16 cellular contexts compared by ENCODE assay signal in genomic region chr9:2709645-2710101, GRCh38. TPM values are rescaled to one million over a fixed set of nuclear protein-coding genes. Genes with fewer than 3 reads are reported as not detected.
A peak's percentile ranks its signal among the peaks of the same experiment; 100 is the strongest.
DNase-seq lines count a peak whose midpoint lies in the region; ATAC-seq, FAIRE-seq and TF ChIP-seq lines count a peak whose summit lies in the region.
"Had no signal": no experiment of that assay in that cellular context is flagged by ENCODE, and none has a peak within 500 bp of the region (broad histone marks: within the 10 kb centered on the region; RNA-seq: fewer than 3 reads in every experiment).

No MANE protein-coding gene starts in this region.

- H3K27me3 ChIP-seq in endodermal cell (ENCODE audit: control insufficient read depth, insufficient read depth, low read length, poor library complexity, severe bottlenecking) = no peaks in the 10 kb centered on the region
- H3K27me3 ChIP-seq: esophagus squamous epithelium had no signal

- peaks cover 6% of the 10 kb centered on the region for H3K36me3 Mint-ChIP-seq in endodermal cell (ENCODE audit: low read depth)

- FAIRE-seq in H54 (lab: Jason Lieb, UNC) = no peak

- WGBS in endodermal cell (ENCODE audit: insufficient coverage in 1 of 2, insufficient read length in 1 of 2), 2 experiments = 70 to 74% methylated on average over 2 of the region's 2 CpGs

- H3K36me3 ChIP-seq in endodermal cell (ENCODE audit: control insufficient read depth, insufficient read depth, low read length) = no peaks in the 10 kb centered on the region
- H3K36me3 ChIP-seq: esophagus squamous epithelium had no signal

- no peak overlapping the region for H3K9ac ChIP-seq in endodermal cell (ENCODE audit: extremely low read depth, low read length, poor library complexity, severe bottlenecking)

- no peak for TF ChIP-seq POLR2A in H54 (IDR thresholded peaks at IDR 0.05; ENCODE audit: low read depth, low read length)

- peaks cover 4% of the 10 kb centered on the region for H3K9me3 Mint-ChIP-seq in endodermal cell
- H3K9me3 Mint-ChIP-seq: dendritic cell treated with granulocyte-macrophage colony-stimulating factor and Interleukin-4, amounts not matched to agents 40 ng/mL and 50 ng/mL, for 4 days had no signal

- no peaks in the 10 kb centered on the region for H3K9me3 ChIP-seq in endodermal cell (ENCODE audit: control insufficient read depth, low read length)
- H3K9me3 ChIP-seq: esophagus squamous epithelium, psoas muscle had no signal

- peaks cover 14% of the 10 kb centered on the region for H3K4me1 Mint-ChIP-seq in endodermal cell

- DNase-seq in HCEC 1CT (peak; percentile 70), NAMALWA (ENCODE audit: low spot score) (peak; percentile 49), endodermal cell (no peak), putamen (ENCODE audit: low spot score) (no peak), H54 (ENCODE audit: insufficient read length, low spot score) (no peak)
- DNase-seq in activated naive CD4-positive, alpha-beta T cell treated with Interleukin-2 at 50 U/mL for 16 hours = no peak
- no peak for DNase-seq in activated CD4-positive, CD25-positive, alpha-beta regulatory T cell (lab: John Stamatoyannopoulos, UW)
- DNase-seq: activated CD8-positive, alpha-beta memory T cell treated with anti-CD3 and anti-CD28 coated beads for 24 hours; esophagus squamous epithelium; left cardiac atrium; psoas muscle; stimulated activated CD4-positive, alpha-beta T cell treated with anti-CD3 and anti-CD28 coated beads, Interleukin-15, amount 100 ng/mL, for 24 hours had no signal

- H3K27ac Mint-ChIP-seq in endodermal cell = no peak overlapping the region
- H3K27ac Mint-ChIP-seq: dendritic cell treated with granulocyte-macrophage colony-stimulating factor and Interleukin-4, amounts not matched to agents 40 ng/mL and 50 ng/mL, for 4 days had no signal

- H3K27ac ChIP-seq in endodermal cell (ENCODE audit: low read depth, low read length) = peak overlapping the region; percentile 24
- H3K27ac ChIP-seq: esophagus squamous epithelium, psoas muscle had no signal

- peaks cover 3% of the 10 kb centered on the region for H3K4me1 ChIP-seq in endodermal cell (ENCODE audit: control insufficient read depth, insufficient read depth, low read length)
- H3K4me1 ChIP-seq: esophagus squamous epithelium, psoas muscle had no signal

- H3K4me3 ChIP-seq in endodermal cell (ENCODE audit: low read length) = no peak overlapping the region
- H3K4me3 ChIP-seq: esophagus squamous epithelium, psoas muscle had no signal

- peak; percentile 60 for ATAC-seq in GM18511 (IDR thresholded peaks at IDR 0.05; ENCODE audit: unreplicated experiment)
- ATAC-seq: left cardiac atrium, psoas muscle had no signal

- no peak overlapping the region for H3K4me3 Mint-ChIP-seq in endodermal cell
- H3K4me3 Mint-ChIP-seq: dendritic cell treated with granulocyte-macrophage colony-stimulating factor and Interleukin-4, amounts not matched to agents 40 ng/mL and 50 ng/mL, for 4 days had no signal

- no peak for TF ChIP-seq CTCF in endodermal cell (conservative IDR thresholded peaks at IDR 0.05)

- no peaks in the 10 kb centered on the region for H3K27me3 Mint-ChIP-seq in endodermal cell (ENCODE audit: insufficient read depth)
- H3K27me3 Mint-ChIP-seq: dendritic cell treated with granulocyte-macrophage colony-stimulating factor and Interleukin-4, amounts not matched to agents 40 ng/mL and 50 ng/mL, for 4 days had no signal

RNA-seq across cellular contexts. Expression of gene KCNV2, which starts 7.6 kb away (rescaled TPM):
- total RNA-seq in endodermal cell = 1 to 10 TPM; 1.2 to 2.0 TPM
- polyA plus RNA-seq in endodermal cell (2013, experiment 1 of 2) = 0.18 TPM
- polyA plus RNA-seq in endodermal cell (2013, experiment 2 of 2) = 0.29 TPM
- total RNA-seq: esophagus squamous epithelium, HT-29, left cardiac atrium, M059J, psoas muscle had no signal
- polyA plus RNA-seq: psoas muscle had no signal

Comparison
In these comparisons a context has a peak if more than half of its experiments do, and no peak if none do; other contexts are left out.
1. DNase-seq: peak in HCEC 1CT (single experiment) and NAMALWA (single experiment); none in endodermal cell (single experiment), activated naive CD4-positive, alpha-beta T cell treated with Interleukin-2 at 50 U/mL for 16 hours (single experiment), putamen (single experiment), H54 (single experiment) and activated CD4-positive, CD25-positive, alpha-beta regulatory T cell (0 of 4).